2 cellular contexts compared by ENCODE assay signal in genomic region chr11:113989916-113990315, GRCh38.
TF ChIP-seq lines count a peak whose summit lies in the region.

No MANE protein-coding gene starts in this region.

TF ChIP-seq in liver, 16 proteins besides CTCF, POLR2A, EP300 and RAD21:
- TF ChIP-seq, protein P1, sequence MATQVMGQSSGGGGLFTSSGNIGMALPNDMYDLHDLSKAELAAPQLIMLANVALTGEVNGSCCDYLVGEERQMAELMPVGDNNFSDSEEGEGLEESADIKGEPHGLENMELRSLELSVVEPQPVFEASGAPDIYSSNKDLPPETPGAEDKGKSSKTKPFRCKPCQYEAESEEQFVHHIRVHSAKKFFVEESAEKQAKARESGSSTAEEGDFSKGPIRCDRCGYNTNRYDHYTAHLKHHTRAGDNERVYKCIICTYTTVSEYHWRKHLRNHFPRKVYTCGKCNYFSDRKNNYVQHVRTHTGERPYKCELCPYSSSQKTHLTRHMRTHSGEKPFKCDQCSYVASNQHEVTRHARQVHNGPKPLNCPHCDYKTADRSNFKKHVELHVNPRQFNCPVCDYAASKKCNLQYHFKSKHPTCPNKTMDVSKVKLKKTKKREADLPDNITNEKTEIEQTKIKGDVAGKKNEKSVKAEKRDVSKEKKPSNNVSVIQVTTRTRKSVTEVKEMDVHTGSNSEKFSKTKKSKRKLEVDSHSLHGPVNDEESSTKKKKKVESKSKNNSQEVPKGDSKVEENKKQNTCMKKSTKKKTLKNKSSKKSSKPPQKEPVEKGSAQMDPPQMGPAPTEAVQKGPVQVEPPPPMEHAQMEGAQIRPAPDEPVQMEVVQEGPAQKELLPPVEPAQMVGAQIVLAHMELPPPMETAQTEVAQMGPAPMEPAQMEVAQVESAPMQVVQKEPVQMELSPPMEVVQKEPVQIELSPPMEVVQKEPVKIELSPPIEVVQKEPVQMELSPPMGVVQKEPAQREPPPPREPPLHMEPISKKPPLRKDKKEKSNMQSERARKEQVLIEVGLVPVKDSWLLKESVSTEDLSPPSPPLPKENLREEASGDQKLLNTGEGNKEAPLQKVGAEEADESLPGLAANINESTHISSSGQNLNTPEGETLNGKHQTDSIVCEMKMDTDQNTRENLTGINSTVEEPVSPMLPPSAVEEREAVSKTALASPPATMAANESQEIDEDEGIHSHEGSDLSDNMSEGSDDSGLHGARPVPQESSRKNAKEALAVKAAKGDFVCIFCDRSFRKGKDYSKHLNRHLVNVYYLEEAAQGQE (IDR thresholded peaks at IDR 0.05) = peak; percentile 62
- TF ChIP-seq JUND (IDR thresholded peaks at IDR 0.05) (no peak), HNF4A (conservative IDR thresholded peaks at IDR 0.05) (peak; percentile 92 to 95), NR2F2 (IDR thresholded peaks at IDR 0.05) (no peak), RXRA (IDR thresholded peaks at IDR 0.05) (peak in 1 of 2 donors; percentile 39), SP1 (IDR thresholded peaks at IDR 0.05) (no peak), TAF1 (conservative IDR thresholded peaks at IDR 0.05) (no peak), GABPA (IDR thresholded peaks at IDR 0.05 in 1 of 2, conservative IDR thresholded peaks at IDR 0.05 in 1 of 2) (no peak), EGR1 (IDR thresholded peaks at IDR 0.05; ENCODE audit: low read depth in 2 of 2) (no peak), FOXA1 (IDR thresholded peaks at IDR 0.05) (no peak), HNF4G (IDR thresholded peaks at IDR 0.05) (peak; percentile 81)
- TF ChIP-seq, protein P2, sequence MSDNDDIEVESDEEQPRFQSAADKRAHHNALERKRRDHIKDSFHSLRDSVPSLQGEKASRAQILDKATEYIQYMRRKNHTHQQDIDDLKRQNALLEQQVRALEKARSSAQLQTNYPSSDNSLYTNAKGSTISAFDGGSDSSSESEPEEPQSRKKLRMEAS (IDR thresholded peaks at IDR 0.05) = no peak
TF ChIP-seq in liver: peak in this region for 4.

TF ChIP-seq in HepG2, 621 proteins besides CTCF, POLR2A, EP300 and RAD21 (continued from another document):
- TF ChIP-seq, protein P3, sequence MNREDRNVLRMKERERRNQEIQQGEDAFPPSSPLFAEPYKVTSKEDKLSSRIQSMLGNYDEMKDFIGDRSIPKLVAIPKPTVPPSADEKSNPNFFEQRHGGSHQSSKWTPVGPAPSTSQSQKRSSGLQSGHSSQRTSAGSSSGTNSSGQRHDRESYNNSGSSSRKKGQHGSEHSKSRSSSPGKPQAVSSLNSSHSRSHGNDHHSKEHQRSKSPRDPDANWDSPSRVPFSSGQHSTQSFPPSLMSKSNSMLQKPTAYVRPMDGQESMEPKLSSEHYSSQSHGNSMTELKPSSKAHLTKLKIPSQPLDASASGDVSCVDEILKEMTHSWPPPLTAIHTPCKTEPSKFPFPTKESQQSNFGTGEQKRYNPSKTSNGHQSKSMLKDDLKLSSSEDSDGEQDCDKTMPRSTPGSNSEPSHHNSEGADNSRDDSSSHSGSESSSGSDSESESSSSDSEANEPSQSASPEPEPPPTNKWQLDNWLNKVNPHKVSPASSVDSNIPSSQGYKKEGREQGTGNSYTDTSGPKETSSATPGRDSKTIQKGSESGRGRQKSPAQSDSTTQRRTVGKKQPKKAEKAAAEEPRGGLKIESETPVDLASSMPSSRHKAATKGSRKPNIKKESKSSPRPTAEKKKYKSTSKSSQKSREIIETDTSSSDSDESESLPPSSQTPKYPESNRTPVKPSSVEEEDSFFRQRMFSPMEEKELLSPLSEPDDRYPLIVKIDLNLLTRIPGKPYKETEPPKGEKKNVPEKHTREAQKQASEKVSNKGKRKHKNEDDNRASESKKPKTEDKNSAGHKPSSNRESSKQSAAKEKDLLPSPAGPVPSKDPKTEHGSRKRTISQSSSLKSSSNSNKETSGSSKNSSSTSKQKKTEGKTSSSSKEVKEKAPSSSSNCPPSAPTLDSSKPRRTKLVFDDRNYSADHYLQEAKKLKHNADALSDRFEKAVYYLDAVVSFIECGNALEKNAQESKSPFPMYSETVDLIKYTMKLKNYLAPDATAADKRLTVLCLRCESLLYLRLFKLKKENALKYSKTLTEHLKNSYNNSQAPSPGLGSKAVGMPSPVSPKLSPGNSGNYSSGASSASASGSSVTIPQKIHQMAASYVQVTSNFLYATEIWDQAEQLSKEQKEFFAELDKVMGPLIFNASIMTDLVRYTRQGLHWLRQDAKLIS (CRISPR knock-in tag; IDR thresholded peaks at IDR 0.05) = no peak
- no peak for TF ChIP-seq KDM2A (CRISPR knock-in tag; IDR thresholded peaks at IDR 0.05; ENCODE audit: borderline replicate concordance, low read depth)
- no peak for TF ChIP-seq FOXK1 (CRISPR knock-in tag; IDR thresholded peaks at IDR 0.05; ENCODE audit: borderline replicate concordance, low read depth)
- TF ChIP-seq MATR3 (CRISPR knock-in tag; IDR thresholded peaks at IDR 0.05) = no peak
- TF ChIP-seq TEAD3 (CRISPR knock-in tag; optimal IDR thresholded peaks at IDR 0.05; ENCODE audit: borderline replicate concordance) = no peak
